Comparison of ENCODE assay signal across 7 cellular contexts in the genomic region with DNA sequence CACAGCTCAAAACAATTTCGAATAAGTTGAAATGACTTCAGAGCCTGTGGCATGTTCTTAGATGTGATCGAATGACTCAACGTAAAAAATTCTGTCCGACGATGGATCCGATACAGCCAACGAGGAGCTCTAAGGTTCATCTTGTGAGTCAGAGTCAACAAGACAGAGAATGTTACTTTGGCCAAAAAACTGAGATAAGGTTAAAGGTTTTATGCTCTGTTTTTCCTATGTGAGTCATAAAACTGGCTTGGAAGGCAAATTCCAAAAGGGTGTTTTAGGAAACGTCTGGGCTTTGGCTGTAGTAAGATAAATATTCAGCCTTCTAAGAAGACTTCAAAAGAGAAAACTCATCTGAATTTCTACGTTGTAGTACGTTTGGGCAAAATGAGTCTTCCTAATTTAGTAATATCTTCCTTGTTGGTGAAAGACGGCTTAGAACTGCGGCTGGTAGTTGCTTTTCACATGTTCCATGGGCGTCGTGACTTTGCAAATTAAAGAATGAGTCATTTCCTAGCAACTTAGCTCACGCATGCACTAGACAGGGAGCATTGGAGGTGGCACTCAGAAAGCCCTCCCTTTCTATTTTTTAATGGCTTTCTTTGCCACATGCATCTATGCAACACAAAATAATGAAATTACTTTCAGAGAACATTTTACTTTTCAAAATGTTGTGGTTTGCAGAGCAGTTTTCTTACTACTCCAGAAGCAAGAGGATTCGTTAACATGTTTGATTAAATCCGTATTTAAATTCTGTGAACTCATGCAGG. TPM values are rescaled to one million over a fixed set of nuclear protein-coding genes. Genes with fewer than 3 reads are reported as not detected.
DNase-seq lines count a peak whose midpoint lies in the region; ATAC-seq, FAIRE-seq and TF ChIP-seq lines count a peak whose summit lies in the region.

No MANE protein-coding gene starts in this region.

- POLR2A ChIA-PET in activated CD4-positive, alpha-beta T cell treated with anti-CD3 and anti-CD28 coated beads for 36 hours (lab: Charles Lee): interaction anchor here (0.6 to 1.9 kb wide), 7 partner anchors 15 to 147 kb away, joined by 3 to 8 read pairs (median 3); partner anchors contain the start of gene PITRM1
- POLR2A ChIA-PET in naive thymus-derived CD8-positive, alpha-beta T cell (lab: Charles Lee): no interaction called here

- H3K27me3 ChIP-seq in suprapubic skin: no peaks in the 10 kb centered on the region

- H3K4me3 Mint-ChIP-seq in activated CD4-positive, alpha-beta T cell treated with anti-CD3 and anti-CD28 coated beads for 36 hours: peak overlapping the region; percentile 15
- H3K4me3 Mint-ChIP-seq in naive thymus-derived CD8-positive, alpha-beta T cell: peak overlapping the region in 2 of 10 donors; percentile 3 to 17

- peak overlapping the region; percentile 89 for H3K27ac ChIP-seq in suprapubic skin

- peak; percentile 53 for TF ChIP-seq EP300 in suprapubic skin (IDR thresholded peaks at IDR 0.05)

- intact Hi-C loops in activated CD4-positive, alpha-beta T cell treated with anti-CD3 and anti-CD28 coated beads for 36 hours (cut with DNase I, micrococcal nuclease): loop anchor here (1.0 to 10.0 kb wide), 5 partner anchors 24 to 779 kb away; partner anchors contain the start of gene PITRM1 (in 2 of the 2)

- DNase-seq in HT-29 (ENCODE audit: low spot score): peak; percentile 87
- peak; percentile 80 for DNase-seq in activated CD4-positive, alpha-beta T cell treated with anti-CD3 and anti-CD28 coated beads for 36 hours
- DNase-seq in naive thymus-derived CD8-positive, alpha-beta T cell: no peak
- DNase-seq in suprapubic skin (ENCODE audit: low spot score in 2 of 2): no peak
- DNase-seq in G401 (ENCODE audit: low spot score): no peak

- no peak for TF ChIP-seq POLR2A in suprapubic skin (IDR thresholded peaks at IDR 0.05)

- H3K36me3 Mint-ChIP-seq in activated CD4-positive, alpha-beta T cell treated with anti-CD3 and anti-CD28 coated beads for 36 hours (ENCODE audit: low read depth): peaks cover 69% of the 10 kb centered on the region
- H3K36me3 Mint-ChIP-seq in naive thymus-derived CD8-positive, alpha-beta T cell: peaks cover 7 to 20% (median 14%) of the 10 kb centered on the region in 3 donors

- H3K4me3 ChIP-seq in suprapubic skin: peak overlapping the region; percentile 18

- H3K36me3 ChIP-seq in suprapubic skin: peaks cover 11% of the 10 kb centered on the region

- no peaks in the 10 kb centered on the region for H3K9me3 ChIP-seq in suprapubic skin

- 5% methylated on average over 17 of the region's 17 CpGs for WGBS in suprapubic skin

- H3K27me3 Mint-ChIP-seq in activated CD4-positive, alpha-beta T cell treated with anti-CD3 and anti-CD28 coated beads for 36 hours: no peaks in the 10 kb centered on the region
- no peaks in the 10 kb centered on the region for H3K27me3 Mint-ChIP-seq in naive thymus-derived CD8-positive, alpha-beta T cell

- peaks cover 36% of the 10 kb centered on the region for H3K4me1 ChIP-seq in suprapubic skin

- peak overlapping the region; percentile 83 for H3K27ac Mint-ChIP-seq in activated CD4-positive, alpha-beta T cell treated with anti-CD3 and anti-CD28 coated beads for 36 hours
- H3K27ac Mint-ChIP-seq in naive thymus-derived CD8-positive, alpha-beta T cell: peak overlapping the region in 4 of 10 donors; percentile 11 to 73 (median 39)

- in situ Hi-C loops in G401 (cut with HindIII; ENCODE audit: low sequenced_read_pairs): no loop called here

- FAIRE-seq in endometrium (lab: Jason Lieb, UNC): peak; percentile 94

- TF ChIP-seq CTCF in suprapubic skin (IDR thresholded peaks at IDR 0.05): no peak

- peak; percentile 87 for ATAC-seq in GM18907 (IDR thresholded peaks at IDR 0.05; ENCODE audit: unreplicated experiment)
- peak; percentile 86 for ATAC-seq in activated CD4-positive, alpha-beta T cell treated with anti-CD3 and anti-CD28 coated beads for 36 hours
- ATAC-seq in naive thymus-derived CD8-positive, alpha-beta T cell: peak; percentile 20 to 37

- H3K9me3 Mint-ChIP-seq in activated CD4-positive, alpha-beta T cell treated with anti-CD3 and anti-CD28 coated beads for 36 hours (ENCODE audit: low read depth): no peaks in the 10 kb centered on the region
- no peaks in the 10 kb centered on the region for H3K9me3 Mint-ChIP-seq in naive thymus-derived CD8-positive, alpha-beta T cell

- H3K4me1 Mint-ChIP-seq in activated CD4-positive, alpha-beta T cell treated with anti-CD3 and anti-CD28 coated beads for 36 hours: peaks cover 55% of the 10 kb centered on the region
- peaks cover 25 to 59% (median 41%) of the 10 kb centered on the region in 4 donors for H3K4me1 Mint-ChIP-seq in naive thymus-derived CD8-positive, alpha-beta T cell

- CTCF ChIA-PET in activated CD4-positive, alpha-beta T cell treated with anti-CD3 and anti-CD28 coated beads for 36 hours (lab: Charles Lee): interaction anchor here (0.7 to 1.2 kb wide), 3 partner anchors 24 to 74 kb away, joined by 3 read pairs; no protein-coding TSS in a partner anchor

RNA-seq across cellular contexts. Expression of gene PFKP, which starts 28.2 kb away (rescaled TPM):
- 178 and 185 TPM in 2 replicates for total RNA-seq in HT-29 (2014; rRNA removed; shearing (Covaris generic))
- total RNA-seq in activated CD4-positive, alpha-beta T cell treated with anti-CD3 and anti-CD28 coated beads for 36 hours: 100 to 1,000 TPM; 231 to 239 TPM
- 10 to 100 TPM; 62.3 to 69.5 TPM for total RNA-seq in naive thymus-derived CD8-positive, alpha-beta T cell
- 10 to 100 TPM; 26.4 to 41.2 (median 35.7) TPM for polyA plus RNA-seq in naive thymus-derived CD8-positive, alpha-beta T cell
- 10 to 100 TPM; 36.7 to 58.9 (median 44.7) TPM for total RNA-seq in suprapubic skin
- total RNA-seq in G401 (2014; rRNA removed; shearing (Covaris generic)): 200 and 222 TPM in 2 replicates

Comparison
In these comparisons a context has a peak if more than half of its experiments do, and no peak if none do; other contexts are left out.
1. ATAC-seq: peak in every context shown above with its lines; median percentile 87 in GM18907; 86 in activated CD4-positive, alpha-beta T cell treated with anti-CD3 and anti-CD28 coated beads for 36 hours; 28 in naive thymus-derived CD8-positive, alpha-beta T cell.
2. DNase-seq: peak in HT-29 (single experiment) and activated CD4-positive, alpha-beta T cell treated with anti-CD3 and anti-CD28 coated beads for 36 hours (single experiment); none in naive thymus-derived CD8-positive, alpha-beta T cell (0 of 10), suprapubic skin (0 of 2) and G401 (single experiment).